10 cellular contexts compared by ENCODE assay signal in genomic region chr1:16687132-16687800, GRCh38. TPM values are rescaled to one million over a fixed set of nuclear protein-coding genes. Genes with fewer than 3 reads are reported as not detected.
DNase-seq lines count a peak whose midpoint lies in the region; ATAC-seq and TF ChIP-seq lines count a peak whose summit lies in the region.
"Not testable (repeated sequence)": the region's sequence is repeated elsewhere in the genome, so short reads cannot be mapped to it uniquely, and the experiment has no call there.
"Had no signal": no experiment of that assay in that cellular context is flagged by ENCODE, and none has a peak within 500 bp of the region (broad histone marks: within the 10 kb centered on the region; RNA-seq: fewer than 3 reads in every experiment).

No MANE protein-coding gene starts in this region.

- peak; percentile 44 for DNase-seq in NCI-H146 (lab: John Stamatoyannopoulos, UW)
- DNase-seq in activated CD8-positive, alpha-beta memory T cell treated with anti-CD3 and anti-CD28 coated beads for 24 hours = peak; percentile 57
- not testable (repeated sequence) for DNase-seq in body of pancreas; left lobe of liver (ENCODE audit: low spot score); neuronal stem cell (ENCODE audit: low spot score)
- peak; percentile 15 for DNase-seq in ecto neural progenitor cell (ENCODE audit: low spot score)
- peak; percentile 14 for DNase-seq in Right ventricle myocardium inferior (ENCODE audit: missing footprints)

- not testable (repeated sequence) for H3K4me3 Mint-ChIP-seq in stimulated activated memory B cell treated with anti-CD40 and anti-IgM and Interleukin-4, amounts not matched to agents 10 μg/mL and 1 μg/mL and 100 μg/mL, for 72 hours

- H3K4me2 ChIP-seq in neuronal stem cell (ENCODE audit: insufficient read depth, low read length, poor library complexity, severe bottlenecking) = not testable (repeated sequence)

- not testable (repeated sequence) for H3K4ac ChIP-seq in neuronal stem cell (ENCODE audit: low read length)

- not testable (repeated sequence) for H2AFZ ChIP-seq in neuronal stem cell (ENCODE audit: low read length)

- H3K79me1 ChIP-seq in neuronal stem cell (ENCODE audit: low read depth, low read length) = not testable (repeated sequence)

- WGBS in body of pancreas, 2 donors = 55 to 58% methylated on average over 13 of the region's 13 CpGs
- no CpG with 5 or more reads among the region's 13 CpGs for WGBS in neuronal stem cell (ENCODE audit: extremely low coverage in 2 of 2, insufficient read length in 2 of 2, insufficient replicate concordance in 1 of 2), 2 donors

- not testable (repeated sequence) for H3K27ac Mint-ChIP-seq in stimulated activated memory B cell treated with anti-CD40 and anti-IgM and Interleukin-4, amounts not matched to agents 10 μg/mL and 1 μg/mL and 100 μg/mL, for 72 hours

- not testable (repeated sequence) for H3K9me3 ChIP-seq in body of pancreas; neuronal stem cell (replicated peaks in 1 of 2; ENCODE audit: control insufficient read depth in 2 of 2, insufficient read depth in 1 of 2, low read depth in 1 of 2, low read length in 2 of 2)

- ATAC-seq in body of pancreas (peak; percentile 13), left lobe of liver (peak; percentile 80)
- not testable (repeated sequence) for ATAC-seq in Right ventricle myocardium inferior
- peak; percentile 12 for ATAC-seq in stimulated activated memory B cell treated with anti-CD40 and anti-IgM and Interleukin-4, amounts not matched to agents 10 μg/mL and 1 μg/mL and 100 μg/mL, for 72 hours

- TF ChIP-seq CTCF in body of pancreas (IDR thresholded peaks at IDR 0.05) = not testable (repeated sequence)

- not testable (repeated sequence) for H3K27me3 ChIP-seq in body of pancreas; neuronal stem cell (ENCODE audit: control insufficient read depth in 3 of 3, insufficient read depth in 3 of 3, low read depth in 1 of 3, low read length in 3 of 3)

- not testable (repeated sequence) for H2BK120ac ChIP-seq in neuronal stem cell (ENCODE audit: low read depth, low read length)

- H3K36me3 Mint-ChIP-seq in stimulated activated memory B cell treated with anti-CD40 and anti-IgM and Interleukin-4, amounts not matched to agents 10 μg/mL and 1 μg/mL and 100 μg/mL, for 72 hours = not testable (repeated sequence)

- H2AK5ac ChIP-seq in neuronal stem cell (ENCODE audit: low read depth, low read length) = not testable (repeated sequence)

- not testable (repeated sequence) for H3K4me3 ChIP-seq in body of pancreas; neuronal stem cell (ENCODE audit: low read length in 2 of 2)

- H3K23ac ChIP-seq in neuronal stem cell (ENCODE audit: low read depth, low read length, poor library complexity) = not testable (repeated sequence)

- H3K9me3 Mint-ChIP-seq in stimulated activated memory B cell treated with anti-CD40 and anti-IgM and Interleukin-4, amounts not matched to agents 10 μg/mL and 1 μg/mL and 100 μg/mL, for 72 hours = not testable (repeated sequence)

- not testable (repeated sequence) for H3K4me1 ChIP-seq in body of pancreas; neuronal stem cell (ENCODE audit: control insufficient read depth in 2 of 2, insufficient read depth in 1 of 2, low read depth in 1 of 2, low read length in 2 of 2)

- TF ChIP-seq POLR2A in body of pancreas (IDR thresholded peaks at IDR 0.05) = not testable (repeated sequence)

- not testable (repeated sequence) for H4K8ac ChIP-seq in neuronal stem cell (ENCODE audit: low read depth, low read length)

- not testable (repeated sequence) for H3K4me1 Mint-ChIP-seq in stimulated activated memory B cell treated with anti-CD40 and anti-IgM and Interleukin-4, amounts not matched to agents 10 μg/mL and 1 μg/mL and 100 μg/mL, for 72 hours

- H3K36me3 ChIP-seq in body of pancreas (replicated peaks in 1 of 2; ENCODE audit: insufficient read depth in 1 of 2, low read depth in 2 of 2); neuronal stem cell (replicated peaks in 1 of 2; ENCODE audit: control insufficient read depth in 2 of 2, insufficient read depth in 2 of 2, low read length in 2 of 2): not testable (repeated sequence)

- peak overlapping the region; percentile 57 for H3K18ac ChIP-seq in neuronal stem cell (ENCODE audit: low read length)

- H2BK15ac ChIP-seq in neuronal stem cell (ENCODE audit: low read length) = not testable (repeated sequence)

- H4K91ac ChIP-seq in neuronal stem cell (ENCODE audit: low read depth, low read length, poor library complexity) = not testable (repeated sequence)

- not testable (repeated sequence) for H2BK12ac ChIP-seq in neuronal stem cell (ENCODE audit: low read length)

- not testable (repeated sequence) for H3K9ac ChIP-seq in neuronal stem cell (ENCODE audit: low read depth, low read length, poor library complexity)

- H3K27me3 Mint-ChIP-seq in stimulated activated memory B cell treated with anti-CD40 and anti-IgM and Interleukin-4, amounts not matched to agents 10 μg/mL and 1 μg/mL and 100 μg/mL, for 72 hours = not testable (repeated sequence)

- H3K27ac ChIP-seq in body of pancreas; neuronal stem cell (replicated peaks; ENCODE audit: low read length): not testable (repeated sequence)

- intact Hi-C loops in body of pancreas (cut with DNase I); Right ventricle myocardium inferior (cut with DNase I): not testable (repeated sequence)

- not testable (repeated sequence) for H2BK5ac ChIP-seq in neuronal stem cell (ENCODE audit: low read length)

- H3K14ac ChIP-seq in neuronal stem cell (ENCODE audit: low read length) = not testable (repeated sequence)

RNA-seq across cellular contexts. Expression of gene RNU1-3, which starts 20.5 kb away (rescaled TPM):
- total RNA-seq in body of pancreas (over 10,000 TPM in 1 of 2 donors, under 1 TPM in 1; under 0.01 to 15,479 TPM), Right ventricle myocardium inferior (4,572 TPM), left lobe of liver (1,159 TPM)
- 14.3 TPM for polyA plus RNA-seq in neuronal stem cell (2013, experiment 1 of 2)
- 15.9 TPM for polyA plus RNA-seq in neuronal stem cell (2013, experiment 2 of 2)
- polyA plus RNA-seq: BJ; CD4-positive, alpha-beta memory T cell had no signal

RNA-seq across cellular contexts. Expression of gene RNU1-4, which starts 53.0 kb away (rescaled TPM):
- total RNA-seq in body of pancreas = over 10,000 TPM in 1 of 2 donors, under 1 TPM in 1; under 0.01 to 15,479 TPM
- total RNA-seq in Right ventricle myocardium inferior = 4,572 TPM
- 1,159 TPM for total RNA-seq in left lobe of liver
- 14.3 TPM for polyA plus RNA-seq in neuronal stem cell (2013, experiment 1 of 2)
- 15.9 TPM for polyA plus RNA-seq in neuronal stem cell (2013, experiment 2 of 2)
- polyA plus RNA-seq: BJ; CD4-positive, alpha-beta memory T cell had no signal
